In the genomic region with DNA sequence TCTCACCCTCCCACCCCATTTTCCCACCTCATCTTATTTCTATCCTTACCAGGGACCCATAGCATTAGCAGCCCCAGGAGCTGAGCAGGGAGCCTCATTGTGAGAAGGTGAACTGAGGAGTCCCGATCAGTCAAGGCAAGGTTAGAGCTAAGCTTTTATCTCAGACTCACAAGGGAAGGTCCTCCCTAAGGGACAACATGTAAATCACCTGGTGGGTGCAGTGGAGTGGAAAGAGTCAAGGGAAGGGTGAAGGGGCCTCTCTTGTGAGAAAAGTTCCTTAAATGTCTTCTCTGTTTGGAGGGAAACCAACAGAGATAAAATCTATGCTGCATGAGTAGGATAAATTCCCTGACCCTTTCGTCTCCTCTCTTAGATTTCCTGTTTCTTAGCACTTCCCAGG, we compare ENCODE assay signal across 22 cellular contexts.
DNase-seq lines count a peak whose midpoint lies in the region; ATAC-seq and TF ChIP-seq lines count a peak whose summit lies in the region.
"Had no signal": no experiment of that assay in that cellular context is flagged by ENCODE, and none has a peak within 500 bp of the region (broad histone marks: within the 10 kb centered on the region; RNA-seq: fewer than 3 reads in every experiment).

No MANE protein-coding gene starts in this region.

- no peaks in the 10 kb centered on the region; the same call in 1 of the 2 replicates for H3K4me1 Mint-ChIP-seq in HFFc6 (ENCODE audit: low read depth)

- BruUV-seq in OCI-LY7 (replicated peaks; lab: Mats Ljungman, UMichigan) = no TSS peak

- H3K4me3 ChIP-seq in BLaER1 treated with 17β-estradiol and CSF1 and Interleukin-3, amounts not matched to agents 10 nM and 100 nM = no peak overlapping the region
- peak overlapping the region; percentile 48 for H3K4me3 ChIP-seq in Karpas-422 (ENCODE audit: low read length)
- peak overlapping the region; percentile 60 for H3K4me3 ChIP-seq in OCI-LY7 (ENCODE audit: low read depth, low read length, poor library complexity, severe bottlenecking)
- H3K4me3 ChIP-seq in breast epithelium = no peak overlapping the region
- H3K4me3 ChIP-seq: A549, GM23338 had no signal

- no peaks in the 10 kb centered on the region for H3K36me3 ChIP-seq in BLaER1 treated with 17β-estradiol and CSF1 and Interleukin-3, amounts not matched to agents 10 nM and 100 nM
- H3K36me3 ChIP-seq in Karpas-422 (ENCODE audit: insufficient read depth, low read length) (no peaks in the 10 kb centered on the region), OCI-LY7 (ENCODE audit: insufficient read depth, low read length) (no peaks in the 10 kb centered on the region), breast epithelium (no peaks in the 10 kb centered on the region)
- H3K36me3 ChIP-seq: BE2C had no signal

- intact Hi-C loops in OCI-LY7 (cut with micrococcal nuclease; ENCODE audit: unreplicated experiment) = loop anchor here (5.0 to 10.0 kb wide), 2 partner anchors 53 to 235 kb away; a partner anchor contains a TSS
- intact Hi-C loops in Right ventricle myocardium superior (cut with DNase I) = loop anchor here (5.0 kb wide), 1 partner anchor 135 kb away; no protein-coding TSS in a partner anchor
- intact Hi-C loops in breast epithelium (cut with DNase I; ENCODE audit: low total_unique reads) = no loop called here

- H3K27me3 Mint-ChIP-seq in HFFc6 (ENCODE audit: insufficient read depth) = no peaks in the 10 kb centered on the region

- no peak overlapping the region for H3K27ac Mint-ChIP-seq in HFFc6
- H3K27ac Mint-ChIP-seq: CD4-positive, CD25-positive, alpha-beta regulatory T cell; CD8-positive, alpha-beta T cell; GM23338; H9 had no signal

- no peaks in the 10 kb centered on the region for H3K9me3 Mint-ChIP-seq in HFFc6
- H3K9me3 Mint-ChIP-seq: CD4-positive, CD25-positive, alpha-beta regulatory T cell; CD8-positive, alpha-beta T cell had no signal

- DNase-seq in Karpas-422 (peak; percentile 94), OCI-LY7 (ENCODE audit: low spot score) (peak; percentile 88), germinal center (ENCODE audit: low spot score) (peak; percentile 20), HFFc6 (no peak), COR-L47 (lab: John Stamatoyannopoulos, UW) (no peak), Right ventricle myocardium superior (no peak), breast epithelium (ENCODE audit: low spot score in 2 of 2) (no peak)
- DNase-seq: 8988T; ACHN; AML-193; BE2C; CD4-positive, CD25-positive, alpha-beta regulatory T cell; CD8-positive, alpha-beta T cell; DMS 273 treated with DMSO at 0.1 percent for 48 hours; DMS79; GF-D8; H9 had no signal

- no peak overlapping the region for H3K9ac ChIP-seq in BLaER1 treated with 17β-estradiol and CSF1 and Interleukin-3, amounts not matched to agents 10 nM and 100 nM
- H3K9ac ChIP-seq in Karpas-422 (ENCODE audit: low read length) = peak overlapping the region; percentile 50

- TF ChIP-seq CTCF in OCI-LY7 (conservative IDR thresholded peaks at IDR 0.05; ENCODE audit: low read length) = no peak
- no peak for TF ChIP-seq CTCF in HFFc6 (IDR thresholded peaks at IDR 0.05)
- no peak for TF ChIP-seq CTCF in breast epithelium (IDR thresholded peaks at IDR 0.05)

- POLR2A ChIA-PET in OCI-LY7 (lab: Charles Lee) = interaction anchor here (1.0 to 1.6 kb wide), 6 partner anchors 11 to 136 kb away, joined by 3 to 4 read pairs (median 3); no protein-coding TSS in a partner anchor

- no peaks in the 10 kb centered on the region for H3K9me2 ChIP-seq in Karpas-422 (replicated peaks; ENCODE audit: insufficient read depth, low read length)
- H3K9me2 ChIP-seq in OCI-LY7 (ENCODE audit: insufficient read depth, low read length) = no peaks in the 10 kb centered on the region

- no peak overlapping the region for H2AFZ ChIP-seq in Karpas-422 (ENCODE audit: low read length)
- peak overlapping the region; percentile 80; the same call in 1 of the 2 replicates for H2AFZ ChIP-seq in OCI-LY7 (ENCODE audit: low read length)
- H2AFZ ChIP-seq: GM23338 had no signal

- H3K9me3 ChIP-seq in BLaER1 treated with 17β-estradiol and CSF1 and Interleukin-3, amounts not matched to agents 10 nM and 100 nM (replicated peaks in 1 of 11) = no peaks in the 10 kb centered on the region
- H3K9me3 ChIP-seq in Karpas-422 (ENCODE audit: low read length) = no peaks in the 10 kb centered on the region
- H3K9me3 ChIP-seq in OCI-LY7 (ENCODE audit: low read length) = no peaks in the 10 kb centered on the region
- H3K9me3 ChIP-seq in breast epithelium = no peaks in the 10 kb centered on the region
- H3K9me3 ChIP-seq: A549, BE2C had no signal

- H3K27ac ChIP-seq in BLaER1 treated with 17β-estradiol and CSF1 and Interleukin-3, amounts not matched to agents 10 nM and 100 nM = no peak overlapping the region
- H3K27ac ChIP-seq in Karpas-422 (ENCODE audit: low read length) (peak overlapping the region; percentile 89), OCI-LY7 (ENCODE audit: low read depth, low read length, poor library complexity, severe bottlenecking) (peak overlapping the region; percentile 85), breast epithelium (no peak overlapping the region)
- H3K27ac ChIP-seq: A549, C4-2B had no signal

- H3K4me2 ChIP-seq in BLaER1 treated with 17β-estradiol and CSF1 and Interleukin-3, amounts not matched to agents 10 nM and 100 nM = peak overlapping the region; percentile 38 to 71 (median 56); a peak in 21 of 22 replicates
- peak overlapping the region; percentile 89 for H3K4me2 ChIP-seq in Karpas-422 (ENCODE audit: low read depth, low read length, poor library complexity, severe bottlenecking)
- peak overlapping the region; percentile 86 for H3K4me2 ChIP-seq in OCI-LY7 (ENCODE audit: low read length)
- H3K4me2 ChIP-seq: A549, GM23338 had no signal

- CTCF ChIA-PET in OCI-LY7 (lab: Charles Lee; ENCODE audit: unreplicated experiment) = interaction anchor here (0.6 to 1.1 kb wide), 3 partner anchors 10 to 297 kb away, joined by 3 to 4 read pairs (median 3); no protein-coding TSS in a partner anchor

- ATAC-seq in Right ventricle myocardium superior (ENCODE audit: poor library complexity) = no peak
- ATAC-seq: A549; CD8-positive, alpha-beta T cell; GM23338; HCT116 had no signal

- no peaks in the 10 kb centered on the region for H3K36me3 Mint-ChIP-seq in HFFc6 (ENCODE audit: low read depth)
- H3K36me3 Mint-ChIP-seq: CD4-positive, CD25-positive, alpha-beta regulatory T cell; CD8-positive, alpha-beta T cell had no signal

- H4K20me1 ChIP-seq in BLaER1 treated with 17β-estradiol and CSF1 and Interleukin-3, amounts not matched to agents 10 nM and 100 nM = no peaks in the 10 kb centered on the region
- no peaks in the 10 kb centered on the region for H4K20me1 ChIP-seq in Karpas-422 (ENCODE audit: insufficient read depth, low read depth, low read length)
- no peaks in the 10 kb centered on the region for H4K20me1 ChIP-seq in OCI-LY7 (ENCODE audit: insufficient read depth, low read length)

- no peak overlapping the region for H3K4me3 Mint-ChIP-seq in HFFc6
- H3K4me3 Mint-ChIP-seq: CD4-positive, CD25-positive, alpha-beta regulatory T cell; CD8-positive, alpha-beta T cell; GM23338; H9 had no signal

- no peak for TF ChIP-seq POLR2A in breast epithelium (IDR thresholded peaks at IDR 0.05)

- peaks cover 8 to 18% (median 12%) of the 10 kb centered on the region in 10 experiments for H3K4me1 ChIP-seq in BLaER1 treated with 17β-estradiol and CSF1 and Interleukin-3, amounts not matched to agents 10 nM and 100 nM
- H3K4me1 ChIP-seq in Karpas-422 (ENCODE audit: low read length) = peaks cover 47% of the 10 kb centered on the region
- peaks cover 64% of the 10 kb centered on the region for H3K4me1 ChIP-seq in OCI-LY7 (ENCODE audit: insufficient read depth, low read length, poor library complexity, severe bottlenecking)
- no peaks in the 10 kb centered on the region for H3K4me1 ChIP-seq in breast epithelium
- H3K4me1 ChIP-seq: A549, BE2C had no signal

- no peaks in the 10 kb centered on the region for H3K27me3 ChIP-seq in BLaER1 treated with 17β-estradiol and CSF1 and Interleukin-3, amounts not matched to agents 10 nM and 100 nM
- H3K27me3 ChIP-seq in Karpas-422 (ENCODE audit: low read length) = no peaks in the 10 kb centered on the region
- peaks cover 0 to 7% of the 10 kb centered on the region in 2 donors for H3K27me3 ChIP-seq in breast epithelium
- H3K27me3 ChIP-seq: BE2C had no signal

- H3K79me2 ChIP-seq in Karpas-422 (ENCODE audit: low read length) = no peaks in the 10 kb centered on the region
- H3K79me2 ChIP-seq in OCI-LY7 (ENCODE audit: insufficient read depth, low read depth, low read length) = no peaks in the 10 kb centered on the region

Comparison
In these comparisons a context has a peak if more than half of its experiments do, and no peak if none do; other contexts are left out.
1. H3K27ac ChIP-seq: peak in Karpas-422 (single experiment) and OCI-LY7 (single experiment); none in BLaER1 treated with 17β-estradiol and CSF1 and Interleukin-3, amounts not matched to agents 10 nM and 100 nM (0 of 11) and breast epithelium (0 of 2).
2. H3K4me3 ChIP-seq: peak in Karpas-422 (single experiment) and OCI-LY7 (single experiment); none in BLaER1 treated with 17β-estradiol and CSF1 and Interleukin-3, amounts not matched to agents 10 nM and 100 nM (0 of 10) and breast epithelium (0 of 3).
3. DNase-seq: peak in Karpas-422 (single experiment), OCI-LY7 (single experiment) and germinal center (single experiment); none in HFFc6 (single experiment), COR-L47 (single experiment), Right ventricle myocardium superior (single experiment) and breast epithelium (0 of 2).
4. Peak in every context shown above with its lines, with median percentiles within 50 percentile points of each other: H3K4me2 ChIP-seq.